Comparison of ENCODE assay signal across 9 cellular contexts in genomic region chr16:30185141-30185682, GRCh38. TPM values are rescaled to one million over a fixed set of nuclear protein-coding genes. Genes with fewer than 3 reads are reported as not detected.
DNase-seq lines count a peak whose midpoint lies in the region; ATAC-seq and TF ChIP-seq lines count a peak whose summit lies in the region.
"Had no signal": no experiment of that assay in that cellular context is flagged by ENCODE, and none has a peak within 500 bp of the region (broad histone marks: within the 10 kb centered on the region; RNA-seq: fewer than 3 reads in every experiment).

No MANE protein-coding gene starts in this region.

- no peak overlapping the region for H2BK120ac ChIP-seq in mesenchymal stem cell (ENCODE audit: low read depth, low read length)

- CTCF ChIA-PET in CD4-positive, alpha-beta T cell (lab: Charles Lee) = interaction anchor here (0.8 to 3.5 kb wide), 5 partner anchors 89 to 430 kb away, joined by 3 to 15 read pairs (median 4); partner anchors contain the start of genes ALDOA, TBX6 and YPEL3

- H3K9ac ChIP-seq in neural progenitor cell (no peak overlapping the region), mesenchymal stem cell (ENCODE audit: low read length) (no peak overlapping the region)

- H4K91ac ChIP-seq in mesenchymal stem cell (ENCODE audit: low read length) = no peak overlapping the region

- peak; percentile 1 for ATAC-seq in CD4-positive, alpha-beta T cell (ENCODE audit: poor library complexity)
- ATAC-seq in omental fat pad (ENCODE audit: low FRiP score) = no peak
- ATAC-seq: PC-3 had no signal

- H2AFZ ChIP-seq in neural progenitor cell (replicated peaks) (no peak overlapping the region), mesenchymal stem cell (ENCODE audit: low read depth, low read length) (no peak overlapping the region)

- H3K27ac ChIP-seq in CD4-positive, alpha-beta T cell (ENCODE audit: low read depth, low read length) = peak overlapping the region; percentile 96
- H3K27ac ChIP-seq in neural progenitor cell = no peak overlapping the region
- H3K27ac ChIP-seq in mesenchymal stem cell (ENCODE audit: low read length, poor library complexity, severe bottlenecking) = no peak overlapping the region

- H3K4me2 ChIP-seq in neural progenitor cell (no peak overlapping the region), mesenchymal stem cell (ENCODE audit: low read length, poor library complexity, severe bottlenecking) (no peak overlapping the region)

- H4K8ac ChIP-seq in mesenchymal stem cell (ENCODE audit: low read length) = no peak overlapping the region

- POLR2A ChIA-PET in CD4-positive, alpha-beta T cell (lab: Charles Lee) = interaction anchor here (0.6 to 6.0 kb wide), 25 partner anchors 29 to 474 kb away, joined by 3 to 163 read pairs (median 7); partner anchors contain the start of genes ALDOA, DCTPP1, FBRS and GDPD3

- H3K9me3 Mint-ChIP-seq in CD4-positive, alpha-beta T cell = no peaks in the 10 kb centered on the region
- no peaks in the 10 kb centered on the region for H3K9me3 Mint-ChIP-seq in activated naive CD8-positive, alpha-beta T cell (ENCODE audit: low read depth)
- H3K9me3 Mint-ChIP-seq in neural progenitor cell = no peaks in the 10 kb centered on the region

- TF ChIP-seq CTCF in CD4-positive, alpha-beta T cell (IDR thresholded peaks at IDR 0.05) = no peak
- no peak for TF ChIP-seq CTCF in neural progenitor cell (IDR thresholded peaks at IDR 0.05)
- no peak for TF ChIP-seq CTCF in omental fat pad (IDR thresholded peaks at IDR 0.05)

- peak in 5 of 10 experiments; percentile 14 to 26 (median 23) for DNase-seq in CD4-positive, alpha-beta T cell
- DNase-seq in Jurkat, Clone E6-1 (ENCODE audit: low read depth, low spot score) = no peak
- DNase-seq in neural progenitor cell (ENCODE audit: low spot score) (no peak), T1000 (lab: John Stamatoyannopoulos, UW) (no peak), omental fat pad (ENCODE audit: low spot score) (no peak), mesenchymal stem cell (no peak), NCI-H345 treated with DMSO at 0.1 percent for 48 hours (lab: John Stamatoyannopoulos, UW; ENCODE audit: unreplicated experiment) (no peak)
- DNase-seq: PC-3 had no signal

- H3K14ac ChIP-seq in mesenchymal stem cell (ENCODE audit: low read length in 2 of 2) = no peak overlapping the region

- H3K27me3 ChIP-seq in CD4-positive, alpha-beta T cell (ENCODE audit: control insufficient read depth, insufficient read depth, low read length) = no peaks in the 10 kb centered on the region
- H3K27me3 ChIP-seq in neural progenitor cell (peaks cover 41% of the 10 kb centered on the region), mesenchymal stem cell (ENCODE audit: control insufficient read depth in 1 of 2, insufficient read depth in 1 of 2, low read length in 2 of 2) (peaks cover 0 to 9% of the 10 kb centered on the region in 2 experiments)

- no peak overlapping the region for H3K4ac ChIP-seq in mesenchymal stem cell (ENCODE audit: low read depth in 1 of 2, low read length in 2 of 2)

- H2BK15ac ChIP-seq in mesenchymal stem cell (ENCODE audit: low read depth, poor library complexity, severe bottlenecking) = no peak overlapping the region

- WGBS in mesenchymal stem cell = 86% methylated on average over 12 of the region's 12 CpGs

- H3K9me3 ChIP-seq in CD4-positive, alpha-beta T cell (ENCODE audit: control insufficient read depth, low read length) = no peaks in the 10 kb centered on the region
- H3K9me3 ChIP-seq in neural progenitor cell (ENCODE audit: low read depth) (no peaks in the 10 kb centered on the region), mesenchymal stem cell (ENCODE audit: control insufficient read depth, low read length) (no peaks in the 10 kb centered on the region)

- H3K27me3 Mint-ChIP-seq in CD4-positive, alpha-beta T cell = no peaks in the 10 kb centered on the region
- no peaks in the 10 kb centered on the region for H3K27me3 Mint-ChIP-seq in activated naive CD8-positive, alpha-beta T cell
- H3K27me3 Mint-ChIP-seq in neural progenitor cell (ENCODE audit: insufficient read depth, low read depth) = peaks cover 8% of the 10 kb centered on the region

- H3K4me3 ChIP-seq in Jurkat, Clone E6-1 (ENCODE audit: low read length) = peak overlapping the region; percentile 99
- H3K4me3 ChIP-seq in neural progenitor cell (no peak overlapping the region), mesenchymal stem cell (ENCODE audit: insufficient read depth in 1 of 2, low read depth in 1 of 2, low read length in 2 of 2) (no peak overlapping the region)

- peaks cover 9% of the 10 kb centered on the region for H4K20me1 ChIP-seq in neural progenitor cell (ENCODE audit: low read depth)

- no peak overlapping the region for H2AK5ac ChIP-seq in mesenchymal stem cell (ENCODE audit: low read length, severe bottlenecking)

- peaks cover 10% of the 10 kb centered on the region for H3F3A ChIP-seq in neural progenitor cell (ENCODE audit: low read depth)

- H3K4me3 Mint-ChIP-seq in CD4-positive, alpha-beta T cell = peak overlapping the region; percentile 99
- H3K4me3 Mint-ChIP-seq in activated naive CD8-positive, alpha-beta T cell = peak overlapping the region; percentile 98
- peak overlapping the region; percentile 77 for H3K4me3 Mint-ChIP-seq in neural progenitor cell

- H3K36me3 ChIP-seq in neural progenitor cell (no peaks in the 10 kb centered on the region), mesenchymal stem cell (ENCODE audit: control insufficient read depth in 1 of 2, insufficient read depth in 2 of 2, low read depth in 1 of 2, low read length in 2 of 2) (peaks cover 0 to 22% of the 10 kb centered on the region in 2 experiments)

- peak overlapping the region; percentile 98 for H3K27ac Mint-ChIP-seq in CD4-positive, alpha-beta T cell
- H3K27ac Mint-ChIP-seq in activated naive CD8-positive, alpha-beta T cell = peak overlapping the region; percentile 98
- H3K27ac Mint-ChIP-seq in neural progenitor cell = no peak overlapping the region

- intact Hi-C loops in CD4-positive, alpha-beta T cell (cut with DNase I, micrococcal nuclease) = no loop called here

- peaks cover 11% of the 10 kb centered on the region for H3K79me1 ChIP-seq in mesenchymal stem cell (replicated peaks; ENCODE audit: low read length, poor library complexity, severe bottlenecking)

- H2BK5ac ChIP-seq in mesenchymal stem cell (ENCODE audit: low read depth, low read length, poor library complexity, severe bottlenecking) = no peak overlapping the region

- H3K79me2 ChIP-seq in neural progenitor cell (ENCODE audit: low read depth) = no peaks in the 10 kb centered on the region

- H2BK12ac ChIP-seq in mesenchymal stem cell (ENCODE audit: low read length in 2 of 2) = no peak overlapping the region

- H3K23ac ChIP-seq in mesenchymal stem cell (ENCODE audit: low read length in 2 of 2) = no peak overlapping the region

- H3K4me1 ChIP-seq in neural progenitor cell = peaks cover 2% of the 10 kb centered on the region
- peaks cover 28% of the 10 kb centered on the region for H3K4me1 ChIP-seq in mesenchymal stem cell (ENCODE audit: control insufficient read depth, insufficient read depth, low read depth, low read length)

- H3K4me1 Mint-ChIP-seq in CD4-positive, alpha-beta T cell (ENCODE audit: low read depth) = peaks cover 39% of the 10 kb centered on the region
- H3K4me1 Mint-ChIP-seq in activated naive CD8-positive, alpha-beta T cell (ENCODE audit: low read depth) = peaks cover 25% of the 10 kb centered on the region
- H3K4me1 Mint-ChIP-seq in neural progenitor cell = peaks cover 11% of the 10 kb centered on the region

- no peak overlapping the region for H3K18ac ChIP-seq in mesenchymal stem cell (ENCODE audit: low read depth in 1 of 2, low read length in 2 of 2)

- H3K36me3 Mint-ChIP-seq in CD4-positive, alpha-beta T cell (ENCODE audit: low read depth) = peaks cover 44% of the 10 kb centered on the region
- peaks cover 7% of the 10 kb centered on the region for H3K36me3 Mint-ChIP-seq in activated naive CD8-positive, alpha-beta T cell
- no peaks in the 10 kb centered on the region for H3K36me3 Mint-ChIP-seq in neural progenitor cell

RNA-seq across cellular contexts. Expression of gene CORO1A, which starts 1.8 kb away (rescaled TPM):
- 100 to 1,000 TPM; 411 to 416 TPM for total RNA-seq in CD4-positive, alpha-beta T cell
- polyA plus RNA-seq in Jurkat, Clone E6-1 (2012; ENCODE audit: insufficient read depth, insufficient read length) = 975 TPM
- total RNA-seq in neural progenitor cell (ENCODE audit: low replicate concordance) (9.4 and 10.6 TPM in 2 replicates), omental fat pad (100 to 1,000 TPM in 1 of 4 donors, 10 to 100 TPM in 3; 31.6 to 109 (median 50.0) TPM)
- 1.0 TPM for polyA plus RNA-seq in mesenchymal stem cell (2013, experiment 1 of 2)
- polyA plus RNA-seq in mesenchymal stem cell (2013, experiment 2 of 2) = 0.79 TPM

RNA-seq across cellular contexts. Expression of gene BOLA2B, which starts 8.3 kb away (rescaled TPM):
- 10 to 100 TPM; 41.3 to 46.3 TPM for total RNA-seq in CD4-positive, alpha-beta T cell
- 501 TPM for polyA plus RNA-seq in Jurkat, Clone E6-1 (2012; ENCODE audit: insufficient read depth, insufficient read length)
- total RNA-seq in neural progenitor cell (ENCODE audit: low replicate concordance) (90.4 and 133 TPM in 2 replicates), omental fat pad (100 to 1,000 TPM; 152 to 366 (median 206) TPM)
- polyA plus RNA-seq in mesenchymal stem cell (2013, experiment 1 of 2) = 347 TPM
- 331 TPM for polyA plus RNA-seq in mesenchymal stem cell (2013, experiment 2 of 2)

RNA-seq across cellular contexts. Expression of gene SLX1A, which starts 8.5 kb away (rescaled TPM):
- total RNA-seq in CD4-positive, alpha-beta T cell = 10 to 100 TPM; 18.4 to 28.0 TPM
- polyA plus RNA-seq in Jurkat, Clone E6-1 (2012; ENCODE audit: insufficient read depth, insufficient read length) = 109 TPM
- 10.4 and 31.7 TPM in 2 replicates for total RNA-seq in neural progenitor cell (ENCODE audit: low replicate concordance)
- 10 to 100 TPM; 21.7 to 52.7 (median 44.2) TPM for total RNA-seq in omental fat pad
- 12.8 TPM for polyA plus RNA-seq in mesenchymal stem cell (2013, experiment 1 of 2)
- 11.0 TPM for polyA plus RNA-seq in mesenchymal stem cell (2013, experiment 2 of 2)

RNA-seq across cellular contexts. Expression of gene SULT1A3, which starts 13.8 kb away (rescaled TPM):
- 10 to 100 TPM; 15.0 to 16.1 TPM for total RNA-seq in CD4-positive, alpha-beta T cell
- polyA plus RNA-seq in Jurkat, Clone E6-1 (2012; ENCODE audit: insufficient read depth, insufficient read length) = 21.4 TPM
- total RNA-seq in neural progenitor cell (ENCODE audit: low replicate concordance) = 6.2 and 8.5 TPM in 2 replicates
- 10 to 100 TPM; 14.0 to 32.3 (median 18.3) TPM for total RNA-seq in omental fat pad
- 8.7 TPM for polyA plus RNA-seq in mesenchymal stem cell (2013, experiment 1 of 2)
- 8.5 TPM for polyA plus RNA-seq in mesenchymal stem cell (2013, experiment 2 of 2)
